22 cellular contexts compared by ENCODE assay signal in genomic region chr5:142537938-142538337, GRCh38.
DNase-seq lines count a peak whose midpoint lies in the region; ATAC-seq, FAIRE-seq and TF ChIP-seq lines count a peak whose summit lies in the region.
"Had no signal": no experiment of that assay in that cellular context is flagged by ENCODE, and none has a peak within 500 bp of the region (broad histone marks: within the 10 kb centered on the region; RNA-seq: fewer than 3 reads in every experiment).

No MANE protein-coding gene starts in this region.

- no peaks in the 10 kb centered on the region for H3K9me1 ChIP-seq in K562 (ENCODE audit: control insufficient read depth, insufficient read depth, low read length)

- peaks cover 11% of the 10 kb centered on the region for H3K9me3 Mint-ChIP-seq in activated CD8-positive, alpha-beta T cell treated with anti-CD3 and anti-CD28 coated beads for 36 hours
- H3K9me3 Mint-ChIP-seq in activated CD8-positive, alpha-beta T cell treated with anti-CD3 and anti-CD28 coated beads, Interleukin-2, amount 10 ng/mL, durations not matched to agents 7 days and 5 days (ENCODE audit: insufficient read depth) = peaks cover 4% of the 10 kb centered on the region
- H3K9me3 Mint-ChIP-seq in activated naive CD8-positive, alpha-beta T cell treated with anti-CD3 and anti-CD28 coated beads, Interleukin-2, amount 50 U/mL, for 24 hours = peaks cover 15% of the 10 kb centered on the region

- no peaks in the 10 kb centered on the region for H4K20me1 ChIP-seq in GM23248 (ENCODE audit: insufficient read depth)
- H4K20me1 ChIP-seq in K562 (replicated peaks; ENCODE audit: control insufficient read depth, insufficient read depth, low read length) = no peaks in the 10 kb centered on the region

- in situ Hi-C loops in GM23248 (cut with MboI) = no loop called here
- in situ Hi-C loops in K562 (cut with MboI) = no loop called here

- no peaks in the 10 kb centered on the region for H3K9me3 ChIP-seq in GM23248 (ENCODE audit: low read depth)
- no peaks in the 10 kb centered on the region; the same call in 1 of the 2 replicates for H3K9me3 ChIP-seq in K562 (replicated peaks; ENCODE audit: control insufficient read depth, insufficient read depth, low read depth, low read length)
- H3K9me3 ChIP-seq: prostate gland had no signal

- no peak for FAIRE-seq in K562 (lab: Jason Lieb, UNC)
- FAIRE-seq: A204.1, colon, GM18507, HTR-8/SVneo had no signal

- H3K4me3 ChIP-seq in GM23248 (no peak overlapping the region), K562 (no peak overlapping the region)
- H3K4me3 ChIP-seq: prostate gland, transverse colon had no signal

- H3K4me1 ChIP-seq in GM23248 (ENCODE audit: insufficient read depth) = peaks cover 27% of the 10 kb centered on the region
- H3K4me1 ChIP-seq in K562 (replicated peaks in 1 of 2; ENCODE audit: control insufficient read depth in 2 of 2, insufficient read depth in 2 of 2, low read length in 2 of 2) = no peaks in the 10 kb centered on the region; a peak in 2 of 5 replicates
- H3K4me1 ChIP-seq: prostate gland had no signal

- H3K4me1 Mint-ChIP-seq in activated CD8-positive, alpha-beta T cell treated with anti-CD3 and anti-CD28 coated beads for 36 hours (ENCODE audit: low read depth) = peaks cover 6% of the 10 kb centered on the region
- peaks cover 2% of the 10 kb centered on the region for H3K4me1 Mint-ChIP-seq in activated CD8-positive, alpha-beta T cell treated with anti-CD3 and anti-CD28 coated beads, Interleukin-2, amount 10 ng/mL, durations not matched to agents 7 days and 5 days (ENCODE audit: low read depth)
- peaks cover 5% of the 10 kb centered on the region for H3K4me1 Mint-ChIP-seq in activated naive CD8-positive, alpha-beta T cell treated with anti-CD3 and anti-CD28 coated beads, Interleukin-2, amount 50 U/mL, for 24 hours
- H3K4me1 Mint-ChIP-seq: B cell had no signal

- TF ChIP-seq CTCF in activated CD8-positive, alpha-beta T cell treated with anti-CD3 and anti-CD28 coated beads for 36 hours (IDR thresholded peaks at IDR 0.05) = no peak
- no peak for TF ChIP-seq CTCF in K562 (IDR thresholded peaks at IDR 0.05 in 2 of 3, conservative IDR thresholded peaks at IDR 0.05 in 1 of 3; ENCODE audit: insufficient read depth in 2 of 3, low read depth in 1 of 3, low read length in 3 of 3)

- WGBS in GM23248 (ENCODE audit: low coverage in 1 of 2, low lambda C conversion rate in 2 of 2, missing lambda C conversion rate in 2 of 2), 2 experiments = 39 to 40% methylated on average over 3 of the region's 3 CpGs
- whole genome bisulfite sequencing in K562 (ENCODE audit: insufficient coverage, low coverage, missing lambda C conversion rate) = 17% methylated on average over 3 of the region's 3 CpGs

- H3K36me3 ChIP-seq in GM23248 (ENCODE audit: low read depth) (no peaks in the 10 kb centered on the region), K562 (ENCODE audit: control insufficient read depth, insufficient read depth, low read length) (no peaks in the 10 kb centered on the region)
- H3K36me3 ChIP-seq: brain microvascular endothelial cell, prostate gland, transverse colon had no signal

- H3K36me3 Mint-ChIP-seq in activated CD8-positive, alpha-beta T cell treated with anti-CD3 and anti-CD28 coated beads for 36 hours (ENCODE audit: low read depth) = no peaks in the 10 kb centered on the region
- no peaks in the 10 kb centered on the region for H3K36me3 Mint-ChIP-seq in activated CD8-positive, alpha-beta T cell treated with anti-CD3 and anti-CD28 coated beads, Interleukin-2, amount 10 ng/mL, durations not matched to agents 7 days and 5 days (ENCODE audit: low read depth)
- H3K36me3 Mint-ChIP-seq in activated naive CD8-positive, alpha-beta T cell treated with anti-CD3 and anti-CD28 coated beads, Interleukin-2, amount 50 U/mL, for 24 hours (ENCODE audit: low read depth) = no peaks in the 10 kb centered on the region

- H3K9ac ChIP-seq in GM23248 (no peak overlapping the region), K562 (ENCODE audit: insufficient read depth in 1 of 2, low read depth in 2 of 2, low read length in 2 of 2) (no peak overlapping the region)
- H3K9ac ChIP-seq: KMS-11 had no signal

- H3K27ac ChIP-seq in GM23248 (no peak overlapping the region), K562 (ENCODE audit: extremely low read depth, low read depth, low read length) (no peak overlapping the region)
- H3K27ac ChIP-seq: brain microvascular endothelial cell, KMS-11, prostate gland, transverse colon had no signal

- H3K27me3 ChIP-seq in GM23248 (replicated peaks; ENCODE audit: insufficient read depth) = no peaks in the 10 kb centered on the region
- peaks cover 3 to 6% of the 10 kb centered on the region in 2 experiments; a peak in 3 of 5 replicates for H3K27me3 ChIP-seq in K562 (ENCODE audit: control insufficient read depth in 2 of 2, insufficient read depth in 2 of 2, low read length in 2 of 2)
- H3K27me3 ChIP-seq: brain microvascular endothelial cell, transverse colon had no signal

- POLR2A ChIA-PET in activated CD8-positive, alpha-beta T cell treated with anti-CD3 and anti-CD28 coated beads for 36 hours (lab: Charles Lee) = no interaction called here
- POLR2A ChIA-PET in activated CD8-positive, alpha-beta T cell treated with anti-CD3 and anti-CD28 coated beads, Interleukin-2, amount 10 ng/mL, durations not matched to agents 7 days and 5 days (lab: Charles Lee) = no interaction called here
- POLR2A ChIA-PET in K562 (lab: Yijun Ruan, JAX) = no interaction called here

- H2AFZ ChIP-seq in GM23248 = no peak overlapping the region
- H2AFZ ChIP-seq in K562 (ENCODE audit: low read depth, low read length) = no peak overlapping the region

- H3K4me3 Mint-ChIP-seq in activated CD8-positive, alpha-beta T cell treated with anti-CD3 and anti-CD28 coated beads for 36 hours = no peak overlapping the region
- H3K4me3 Mint-ChIP-seq in activated CD8-positive, alpha-beta T cell treated with anti-CD3 and anti-CD28 coated beads, Interleukin-2, amount 10 ng/mL, durations not matched to agents 7 days and 5 days = no peak overlapping the region
- no peak overlapping the region for H3K4me3 Mint-ChIP-seq in activated naive CD8-positive, alpha-beta T cell treated with anti-CD3 and anti-CD28 coated beads, Interleukin-2, amount 50 U/mL, for 24 hours
- H3K4me3 Mint-ChIP-seq: B cell, endodermal cell had no signal

- no peak overlapping the region for H3K4me2 ChIP-seq in GM23248 (ENCODE audit: unreplicated experiment)
- H3K4me2 ChIP-seq in K562 (ENCODE audit: insufficient read depth, low read length) = no peak overlapping the region
- H3K4me2 ChIP-seq: KMS-11 had no signal

- TF ChIP-seq POLR2A in K562 (conservative IDR thresholded peaks at IDR 0.05) = no peak

- H3K27ac Mint-ChIP-seq in activated CD8-positive, alpha-beta T cell treated with anti-CD3 and anti-CD28 coated beads for 36 hours = no peak overlapping the region
- no peak overlapping the region for H3K27ac Mint-ChIP-seq in activated CD8-positive, alpha-beta T cell treated with anti-CD3 and anti-CD28 coated beads, Interleukin-2, amount 10 ng/mL, durations not matched to agents 7 days and 5 days
- no peak overlapping the region for H3K27ac Mint-ChIP-seq in activated naive CD8-positive, alpha-beta T cell treated with anti-CD3 and anti-CD28 coated beads, Interleukin-2, amount 50 U/mL, for 24 hours
- H3K27ac Mint-ChIP-seq: B cell, endodermal cell had no signal

- peak; percentile 53 for ATAC-seq in activated CD8-positive, alpha-beta T cell treated with anti-CD3 and anti-CD28 coated beads for 36 hours
- no peak for ATAC-seq in activated CD8-positive, alpha-beta T cell treated with anti-CD3 and anti-CD28 coated beads, Interleukin-2, amount 10 ng/mL, durations not matched to agents 7 days and 5 days
- ATAC-seq in K562 = no peak
- no peak for ATAC-seq in GM18907 (IDR thresholded peaks at IDR 0.05; ENCODE audit: unreplicated experiment)
- ATAC-seq in activated naive CD8-positive, alpha-beta T cell treated with anti-CD3 and anti-CD28 coated beads, Interleukin-2, amount 50 U/mL, for 24 hours = no peak

- no peak for TF ChIP-seq RAD21 in K562 (CRISPR knock-in tag; conservative IDR thresholded peaks at IDR 0.05 in 1 of 2, IDR thresholded peaks at IDR 0.05 in 1 of 2)

- TF ChIP-seq EP300 in K562 (IDR thresholded peaks at IDR 0.05; ENCODE audit: low read length) = no peak

- peaks cover 7% of the 10 kb centered on the region for H3K27me3 Mint-ChIP-seq in activated CD8-positive, alpha-beta T cell treated with anti-CD3 and anti-CD28 coated beads for 36 hours
- peaks cover 14% of the 10 kb centered on the region for H3K27me3 Mint-ChIP-seq in activated CD8-positive, alpha-beta T cell treated with anti-CD3 and anti-CD28 coated beads, Interleukin-2, amount 10 ng/mL, durations not matched to agents 7 days and 5 days (ENCODE audit: low read depth)
- peaks cover 12% of the 10 kb centered on the region for H3K27me3 Mint-ChIP-seq in activated naive CD8-positive, alpha-beta T cell treated with anti-CD3 and anti-CD28 coated beads, Interleukin-2, amount 50 U/mL, for 24 hours

- H3K79me2 ChIP-seq in GM23248 (ENCODE audit: insufficient read depth) = no peaks in the 10 kb centered on the region
- H3K79me2 ChIP-seq in K562 (ENCODE audit: control insufficient read depth, insufficient read depth, low read length) = no peaks in the 10 kb centered on the region

- CTCF ChIA-PET in activated CD8-positive, alpha-beta T cell treated with anti-CD3 and anti-CD28 coated beads for 36 hours (lab: Charles Lee) = no interaction called here
- CTCF ChIA-PET in activated CD8-positive, alpha-beta T cell treated with anti-CD3 and anti-CD28 coated beads, Interleukin-2, amount 10 ng/mL, durations not matched to agents 7 days and 5 days (lab: Charles Lee) = no interaction called here
- CTCF ChIA-PET in K562 (lab: Yijun Ruan, JAX; ENCODE audit: low intra/inter-chr PET ratio) = no interaction called here

- intact Hi-C loops in activated CD8-positive, alpha-beta T cell treated with anti-CD3 and anti-CD28 coated beads for 36 hours (cut with micrococcal nuclease) = no loop called here
- intact Hi-C loops in K562 (cut with micrococcal nuclease) = no loop called here

- peaks cover 16% of the 10 kb centered on the region for H3F3A ChIP-seq in GM23248 (ENCODE audit: insufficient read depth)

- no peaks in the 10 kb centered on the region for H3K9me2 ChIP-seq in GM23248 (ENCODE audit: insufficient read depth)

- peak; percentile 26 for DNase-seq in activated CD8-positive, alpha-beta T cell treated with anti-CD3 and anti-CD28 coated beads for 36 hours
- DNase-seq in activated CD8-positive, alpha-beta T cell treated with anti-CD3 and anti-CD28 coated beads, Interleukin-2, amount 10 ng/mL, durations not matched to agents 7 days and 5 days = no peak
- DNase-seq in GM23248 (peak; percentile 71), K562 (ENCODE audit: extremely low read depth in 1 of 4, low spot score in 3 of 4) (no peak), iris pigment epithelial cell (ENCODE audit: low read depth) (peak; percentile 76), NCI-H524 (lab: John Stamatoyannopoulos, UW) (no peak)
- DNase-seq in activated naive CD8-positive, alpha-beta T cell treated with anti-CD3 and anti-CD28 coated beads, Interleukin-2, amount 50 U/mL, for 24 hours = no peak
- DNase-seq: activated gamma-delta T cell, brain microvascular endothelial cell, endodermal cell, GDM1, MV-4-11, NCI-H1694, transverse colon had no signal

- no TSS peak for BruUV-seq in K562 (replicated peaks; lab: Mats Ljungman, UMichigan)

TF ChIP-seq in K562, 482 proteins besides CTCF, POLR2A, EP300 and RAD21 (continues in another document):
- TF ChIP-seq PRMT5 (CRISPR knock-in tag; IDR thresholded peaks at IDR 0.05) (no peak), DIDO1 (tag; IDR thresholded peaks at IDR 0.05; ENCODE audit: low read depth) (no peak)

Comparison
In these comparisons a context has a peak if more than half of its experiments do, and no peak if none do; other contexts are left out.
1. DNase-seq: peak in activated CD8-positive, alpha-beta T cell treated with anti-CD3 and anti-CD28 coated beads for 36 hours (single experiment), GM23248 (single experiment) and iris pigment epithelial cell (single experiment); none in activated CD8-positive, alpha-beta T cell treated with anti-CD3 and anti-CD28 coated beads, Interleukin-2, amount 10 ng/mL, durations not matched to agents 7 days and 5 days (single experiment), K562 (0 of 4), NCI-H524 (0 of 2) and activated naive CD8-positive, alpha-beta T cell treated with anti-CD3 and anti-CD28 coated beads, Interleukin-2, amount 50 U/mL, for 24 hours (single experiment).